In genomic region chr7:128833148-128833938, GRCh38 we compare ENCODE assay signal across 9 cellular contexts. TPM values are rescaled to one million over a fixed set of nuclear protein-coding genes. Genes with fewer than 3 reads are reported as not detected.
DNase-seq lines count a peak whose midpoint lies in the region; ATAC-seq and TF ChIP-seq lines count a peak whose summit lies in the region.
"Had no signal": no experiment of that assay in that cellular context is flagged by ENCODE, and none has a peak within 500 bp of the region (broad histone marks: within the 10 kb centered on the region; RNA-seq: fewer than 3 reads in every experiment).

No MANE protein-coding gene starts in this region.

- H3K9me3 ChIP-seq in MG63 (no peaks in the 10 kb centered on the region), uterus (no peaks in the 10 kb centered on the region), Karpas-422 (ENCODE audit: low read length) (no peaks in the 10 kb centered on the region)

- no peak for TF ChIP-seq CTCF in uterus (IDR thresholded peaks at IDR 0.05)

- H3K9me3 Mint-ChIP-seq in activated naive CD4-positive, alpha-beta T cell treated with anti-CD3 and anti-CD28 coated beads for 36 hours, result no peaks in the 10 kb centered on the region
- H3K9me3 Mint-ChIP-seq: activated B cell treated with CpG ODN at 0.5 μM for 24 hours had no signal

- H3K4me3 Mint-ChIP-seq in activated naive CD4-positive, alpha-beta T cell treated with anti-CD3 and anti-CD28 coated beads for 36 hours, result no peak overlapping the region
- H3K4me3 Mint-ChIP-seq: activated B cell treated with CpG ODN at 0.5 μM for 24 hours had no signal

- no peak for TF ChIP-seq POLR2A in uterus (IDR thresholded peaks at IDR 0.05)

- H3K27me3 Mint-ChIP-seq in activated naive CD4-positive, alpha-beta T cell treated with anti-CD3 and anti-CD28 coated beads for 36 hours (ENCODE audit: low read depth), result peaks cover 26% of the 10 kb centered on the region

- no peaks in the 10 kb centered on the region for H3K27me3 ChIP-seq in MG63
- no peaks in the 10 kb centered on the region for H3K27me3 ChIP-seq in uterus
- no peaks in the 10 kb centered on the region for H3K27me3 ChIP-seq in Karpas-422 (ENCODE audit: low read length)

- no peaks in the 10 kb centered on the region for H3K79me2 ChIP-seq in Karpas-422 (ENCODE audit: low read length)

- no peak for ATAC-seq in GM21619 (IDR thresholded peaks at IDR 0.05; ENCODE audit: unreplicated experiment)

- H3K4me1 ChIP-seq in uterus (peaks cover 6 to 10% of the 10 kb centered on the region in 2 donors), Karpas-422 (ENCODE audit: low read length) (peaks cover 15% of the 10 kb centered on the region)

- no peak overlapping the region for H3K4me2 ChIP-seq in Karpas-422 (ENCODE audit: low read depth, low read length, poor library complexity, severe bottlenecking)

- H2AFZ ChIP-seq in Karpas-422 (ENCODE audit: low read length), result no peak overlapping the region

- H3K9me2 ChIP-seq in Karpas-422 (replicated peaks; ENCODE audit: insufficient read depth, low read length), result no peaks in the 10 kb centered on the region

- CTCF ChIA-PET in activated naive CD4-positive, alpha-beta T cell treated with anti-CD3 and anti-CD28 coated beads for 36 hours (lab: Charles Lee), result interaction anchor here (0.6 to 1.5 kb wide), 4 partner anchors 9 to 238 kb away, joined by 4 to 6 read pairs (median 4); no protein-coding TSS in a partner anchor

- no peak overlapping the region for H3K27ac Mint-ChIP-seq in activated naive CD4-positive, alpha-beta T cell treated with anti-CD3 and anti-CD28 coated beads for 36 hours
- H3K27ac Mint-ChIP-seq: activated B cell treated with CpG ODN at 0.5 μM for 24 hours had no signal

- no peak overlapping the region for H3K9ac ChIP-seq in Karpas-422 (ENCODE audit: low read length)

- intact Hi-C loops in uterus (cut with DNase I; ENCODE audit: low total_unique reads), result no loop called here
- intact Hi-C loops in activated naive CD4-positive, alpha-beta T cell treated with anti-CD3 and anti-CD28 coated beads for 36 hours (cut with micrococcal nuclease), result no loop called here

- H4K20me1 ChIP-seq in Karpas-422 (ENCODE audit: insufficient read depth, low read depth, low read length), result no peaks in the 10 kb centered on the region

- H3K4me3 ChIP-seq in MG63, result peak overlapping the region; percentile 75
- peak overlapping the region; percentile 57 to 70 for H3K4me3 ChIP-seq in uterus
- no peak overlapping the region for H3K4me3 ChIP-seq in Karpas-422 (ENCODE audit: low read length)

- H3K36me3 ChIP-seq in MG63 (peaks cover 26% of the 10 kb centered on the region), uterus (no peaks in the 10 kb centered on the region), Karpas-422 (ENCODE audit: insufficient read depth, low read length) (no peaks in the 10 kb centered on the region)

- DNase-seq in A172 (ENCODE audit: low spot score) (peak; percentile 41), MG63 (peak; percentile 87), dedifferentiated amniotic fluid mesenchymal stem cell (ENCODE audit: extremely low spot score) (peak; percentile 76), medulla oblongata (ENCODE audit: extremely low spot score) (peak; percentile 91), uterus (peak; percentile 78 to 88), Karpas-422 (no peak)
- no peak for DNase-seq in activated naive CD4-positive, alpha-beta T cell treated with anti-CD3 and anti-CD28 coated beads for 36 hours
- DNase-seq: activated B cell treated with CpG ODN at 0.5 μM for 24 hours had no signal

- H3K27ac ChIP-seq in uterus (peak overlapping the region; percentile 92 to 94), Karpas-422 (ENCODE audit: low read length) (no peak overlapping the region)

- H3K4me1 Mint-ChIP-seq in activated naive CD4-positive, alpha-beta T cell treated with anti-CD3 and anti-CD28 coated beads for 36 hours (ENCODE audit: low read depth), result peaks cover 17% of the 10 kb centered on the region

- H3K36me3 Mint-ChIP-seq in activated naive CD4-positive, alpha-beta T cell treated with anti-CD3 and anti-CD28 coated beads for 36 hours (ENCODE audit: low read depth), result no peaks in the 10 kb centered on the region

RNA-seq across cellular contexts. Expression of gene FLNC, which starts 3.1 kb away (rescaled TPM):
- 23.1 and 33.3 TPM in 2 replicates for total RNA-seq in A172 (2014; rRNA removed; shearing (Covaris generic))
- 71.1 and 93.1 TPM in 2 replicates for total RNA-seq in MG63 (2014; rRNA removed; shearing (Covaris generic); ENCODE audit: low replicate concordance)
- 100 to 1,000 TPM in 2 of 4 donors, 10 to 100 TPM in 2; 16.5 to 126 (median 105) TPM for total RNA-seq in uterus
- total RNA-seq in Karpas-422 (2014; rRNA removed; shearing (Covaris generic); ENCODE audit: low replicate concordance), result not detected in 2 replicates
- total RNA-seq in activated naive CD4-positive, alpha-beta T cell treated with anti-CD3 and anti-CD28 coated beads for 36 hours, result under 1 TPM; 0.02 to 0.05 TPM
- total RNA-seq: activated B cell treated with CpG ODN at 0.5 μM for 24 hours had no signal

RNA-seq across cellular contexts. Expression of gene ATP6V1F, which starts 29.3 kb away (rescaled TPM):
- 157 and 171 TPM in 2 replicates for total RNA-seq in A172 (2014; rRNA removed; shearing (Covaris generic))
- 83.6 and 97.0 TPM in 2 replicates for total RNA-seq in MG63 (2014; rRNA removed; shearing (Covaris generic); ENCODE audit: low replicate concordance)
- total RNA-seq in uterus, result 100 to 1,000 TPM in 1 of 4 donors, 10 to 100 TPM in 3; 31.2 to 137 (median 61.3) TPM
- 184 and 208 TPM in 2 replicates for total RNA-seq in Karpas-422 (2014; rRNA removed; shearing (Covaris generic); ENCODE audit: low replicate concordance)
- 100 to 1,000 TPM; 129 to 142 TPM for total RNA-seq in activated naive CD4-positive, alpha-beta T cell treated with anti-CD3 and anti-CD28 coated beads for 36 hours

RNA-seq across cellular contexts. Expression of gene CCDC136, which starts 41.6 kb away (rescaled TPM):
- 5.3 and 7.0 TPM in 2 replicates for total RNA-seq in A172 (2014; rRNA removed; shearing (Covaris generic))
- 0.53 TPM in 1 of 2 replicates, not detected in the other for total RNA-seq in MG63 (2014; rRNA removed; shearing (Covaris generic); ENCODE audit: low replicate concordance)
- total RNA-seq in uterus, result 10 to 100 TPM; 11.5 to 26.4 (median 14.8) TPM
- 25.9 and 32.5 TPM in 2 replicates for total RNA-seq in Karpas-422 (2014; rRNA removed; shearing (Covaris generic); ENCODE audit: low replicate concordance)
- 1 to 10 TPM; 4.2 to 5.9 TPM for total RNA-seq in activated naive CD4-positive, alpha-beta T cell treated with anti-CD3 and anti-CD28 coated beads for 36 hours

RNA-seq across cellular contexts. Expression of gene OPN1SW, which starts 57.7 kb away (rescaled TPM):
- not detected in 2 replicates for total RNA-seq in A172 (2014; rRNA removed; shearing (Covaris generic))
- not detected in 2 replicates for total RNA-seq in MG63 (2014; rRNA removed; shearing (Covaris generic); ENCODE audit: low replicate concordance)
- not detected for total RNA-seq in uterus
- total RNA-seq in Karpas-422 (2014; rRNA removed; shearing (Covaris generic); ENCODE audit: low replicate concordance), result not detected in 2 replicates
- not detected for total RNA-seq in activated naive CD4-positive, alpha-beta T cell treated with anti-CD3 and anti-CD28 coated beads for 36 hours
- total RNA-seq: activated B cell treated with CpG ODN at 0.5 μM for 24 hours had no signal

Comparison
In these comparisons a context has a peak if more than half of its experiments do, and no peak if none do; other contexts are left out.
1. DNase-seq: peak in A172 (single experiment), MG63 (single experiment), dedifferentiated amniotic fluid mesenchymal stem cell (single experiment), medulla oblongata (single experiment) and uterus (2 of 2); none in Karpas-422 (single experiment) and activated naive CD4-positive, alpha-beta T cell treated with anti-CD3 and anti-CD28 coated beads for 36 hours (single experiment).
2. RNA of gene FLNC, which starts 3.1 kb away (total RNA-seq): 16.5 to 126 TPM in uterus, 71.1 to 93.1 TPM in MG63 and 23.1 to 33.3 TPM in A172; 0.02 to 0.05 TPM in activated naive CD4-positive, alpha-beta T cell treated with anti-CD3 and anti-CD28 coated beads for 36 hours and not detected in Karpas-422; every median in the first group is over 10 times any median in the second.